Comparison of ENCODE assay signal across 13 cellular contexts in the genomic region with DNA sequence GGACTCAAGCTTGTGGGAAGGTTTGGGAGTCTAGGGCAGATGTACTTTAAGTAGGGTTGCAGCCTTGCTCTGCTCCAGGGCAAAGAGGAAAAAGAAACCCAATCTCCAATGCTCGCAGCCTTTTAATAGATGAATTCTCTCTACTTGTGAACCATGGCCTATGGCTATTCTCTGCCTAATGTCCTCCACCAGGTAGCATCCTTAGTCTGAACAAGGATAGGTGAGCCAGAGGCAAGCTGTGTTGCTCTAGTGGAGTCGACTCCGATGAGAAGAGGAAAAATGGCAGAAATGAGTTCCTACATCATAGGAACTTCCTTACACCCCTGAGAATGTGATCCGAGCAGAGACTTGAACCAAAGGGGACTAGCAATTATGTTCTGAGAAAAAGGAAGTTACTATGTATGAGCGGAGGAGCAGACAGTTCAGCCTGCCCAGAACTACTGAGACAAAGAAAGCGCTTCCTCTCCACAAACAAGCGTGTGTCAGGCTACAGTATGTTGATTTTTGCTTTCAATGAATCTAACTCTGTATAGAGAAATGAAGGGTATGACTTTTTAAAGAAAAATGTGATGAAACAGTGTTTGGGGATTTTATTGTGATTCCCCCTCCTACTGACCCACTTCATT.
DNase-seq lines count a peak whose midpoint lies in the region; ATAC-seq, FAIRE-seq and TF ChIP-seq lines count a peak whose summit lies in the region.
"Had no signal": no experiment of that assay in that cellular context is flagged by ENCODE, and none has a peak within 500 bp of the region (broad histone marks: within the 10 kb centered on the region; RNA-seq: fewer than 3 reads in every experiment).

No MANE protein-coding gene starts in this region.

- H3K27ac Mint-ChIP-seq in IgD-negative memory B cell = peak overlapping the region; percentile 33 to 88 (median 85)
- H3K27ac Mint-ChIP-seq in naive thymus-derived CD8-positive, alpha-beta T cell = peak overlapping the region in 2 of 10 donors; percentile 9 to 20
- H3K27ac Mint-ChIP-seq in mesothelial cell of epicardium = no peak overlapping the region
- H3K27ac Mint-ChIP-seq: T-helper 1 cell treated with Interleukin-12 subunit alpha and Interleukin-12 subunit beta and Interleukin-4 antibody, amounts not matched to agents 30 μg/mL and 1 μg/mL, for 36 hours had no signal

- POLR2A ChIA-PET in naive thymus-derived CD8-positive, alpha-beta T cell (lab: Charles Lee) = no interaction called here

- H3K4me1 Mint-ChIP-seq in IgD-negative memory B cell = peaks cover 24 to 32% (median 25%) of the 10 kb centered on the region in 3 donors
- H3K4me1 Mint-ChIP-seq in naive thymus-derived CD8-positive, alpha-beta T cell = peaks cover 1 to 26% (median 5%) of the 10 kb centered on the region in 4 donors
- H3K4me1 Mint-ChIP-seq in mesothelial cell of epicardium = no peaks in the 10 kb centered on the region

- TF ChIP-seq POLR2A in body of pancreas (IDR thresholded peaks at IDR 0.05) = no peak

- H3K27me3 Mint-ChIP-seq in IgD-negative memory B cell (no peaks in the 10 kb centered on the region), mesothelial cell of epicardium (ENCODE audit: low read depth) (peaks cover 11% of the 10 kb centered on the region)
- peaks cover 0 to under 1% (median 0%) of the 10 kb centered on the region in 5 donors for H3K27me3 Mint-ChIP-seq in naive thymus-derived CD8-positive, alpha-beta T cell

- intact Hi-C loops in body of pancreas (cut with DNase I) = no loop called here

- H3K4me3 Mint-ChIP-seq in IgD-negative memory B cell (peak overlapping the region; percentile 2 to 88 (median 68)), mesothelial cell of epicardium (no peak overlapping the region)
- no peak overlapping the region for H3K4me3 Mint-ChIP-seq in naive thymus-derived CD8-positive, alpha-beta T cell
- H3K4me3 Mint-ChIP-seq: T-helper 1 cell treated with Interleukin-12 subunit alpha and Interleukin-12 subunit beta and Interleukin-4 antibody, amounts not matched to agents 30 μg/mL and 1 μg/mL, for 36 hours had no signal

- ATAC-seq in GM21825 (IDR thresholded peaks at IDR 0.05; ENCODE audit: unreplicated experiment) (peak; percentile 71), body of pancreas (no peak)
- no peak for ATAC-seq in naive thymus-derived CD8-positive, alpha-beta T cell

- H3K27me3 ChIP-seq in body of pancreas = no peaks in the 10 kb centered on the region
- H3K27me3 ChIP-seq: hepatocyte, right atrium auricular region had no signal

- no peaks in the 10 kb centered on the region for H3K4me1 ChIP-seq in body of pancreas
- H3K4me1 ChIP-seq: right atrium auricular region had no signal

- H3K9me3 ChIP-seq in body of pancreas = no peaks in the 10 kb centered on the region
- H3K9me3 ChIP-seq: right atrium auricular region had no signal

- no peaks in the 10 kb centered on the region for H3K36me3 ChIP-seq in body of pancreas (replicated peaks in 1 of 2; ENCODE audit: insufficient read depth in 1 of 2, low read depth in 2 of 2)
- H3K36me3 ChIP-seq: right atrium auricular region had no signal

- no peak overlapping the region for H3K4me3 ChIP-seq in body of pancreas
- H3K4me3 ChIP-seq: hepatocyte, right atrium auricular region had no signal

- FAIRE-seq in GM18507 (lab: Jason Lieb, UNC) = peak; percentile 82

- TF ChIP-seq CTCF in mesothelial cell of epicardium (IDR thresholded peaks at IDR 0.05; ENCODE audit: unreplicated experiment) (no peak), body of pancreas (IDR thresholded peaks at IDR 0.05) (no peak)

- WGBS in body of pancreas, 2 donors = 69 to 77% methylated on average over 7 of the region's 7 CpGs

- H3K36me3 Mint-ChIP-seq in IgD-negative memory B cell = no peaks in the 10 kb centered on the region
- H3K36me3 Mint-ChIP-seq in naive thymus-derived CD8-positive, alpha-beta T cell = no peaks in the 10 kb centered on the region
- no peaks in the 10 kb centered on the region for H3K36me3 Mint-ChIP-seq in mesothelial cell of epicardium

- H3K9me3 Mint-ChIP-seq in IgD-negative memory B cell (no peaks in the 10 kb centered on the region), mesothelial cell of epicardium (no peaks in the 10 kb centered on the region)
- peaks cover 0 to 3% (median 0%) of the 10 kb centered on the region in 9 donors for H3K9me3 Mint-ChIP-seq in naive thymus-derived CD8-positive, alpha-beta T cell

- no peak overlapping the region for H3K27ac ChIP-seq in body of pancreas
- H3K27ac ChIP-seq: hepatocyte, KMS-11, right atrium auricular region had no signal

- no peak for DNase-seq in GM18507 (ENCODE audit: extremely low spot score, insufficient read length, low read depth)
- DNase-seq in medulla oblongata (ENCODE audit: extremely low spot score) = peak; percentile 62
- DNase-seq in COLO829 (ENCODE audit: low spot score) = no peak
- DNase-seq in naive thymus-derived CD8-positive, alpha-beta T cell = no peak
- no peak for DNase-seq in mesothelial cell of epicardium (ENCODE audit: low spot score in 2 of 2, unreplicated experiment in 2 of 2)
- DNase-seq in body of pancreas = no peak
- DNase-seq: anterior cingulate cortex had no signal

Comparison
In these comparisons a context has a peak if more than half of its experiments do, and no peak if none do; other contexts are left out.
1. H3K4me3 Mint-ChIP-seq: peak in IgD-negative memory B cell (4 of 4); none in naive thymus-derived CD8-positive, alpha-beta T cell (0 of 10) and mesothelial cell of epicardium (single experiment).